ENCODE assay signal across 3 cellular contexts in genomic region chr18:25962919-25963318, GRCh38.
"Had no signal": no experiment of that assay in that cellular context is flagged by ENCODE, and none has a peak within 500 bp of the region (broad histone marks: within the 10 kb centered on the region; RNA-seq: fewer than 3 reads in every experiment).

No MANE protein-coding gene starts in this region.

- DNase-seq: GDM1, GF-D8 had no signal

- H3K4me3 ChIP-seq: GM12878 had no signal
